9 cellular contexts compared by ENCODE assay signal in genomic region chr3:156792945-156793344, GRCh38. TPM values are rescaled to one million over a fixed set of nuclear protein-coding genes. Genes with fewer than 3 reads are reported as not detected.
DNase-seq lines count a peak whose midpoint lies in the region; ATAC-seq and TF ChIP-seq lines count a peak whose summit lies in the region.
"Had no signal": no experiment of that assay in that cellular context is flagged by ENCODE, and none has a peak within 500 bp of the region (broad histone marks: within the 10 kb centered on the region; RNA-seq: fewer than 3 reads in every experiment).

No MANE protein-coding gene starts in this region.

- H3K27ac ChIP-seq in GM23248 (peak overlapping the region; percentile 45), right lobe of liver (no peak overlapping the region), prostate gland (no peak overlapping the region), stomach (no peak overlapping the region)

- H3K36me3 Mint-ChIP-seq in T-helper 17 cell (ENCODE audit: low read depth) = no peaks in the 10 kb centered on the region

- H3K9ac ChIP-seq in GM23248 = 0 out of 2 replicates have a peak overlapping the region, but pooled peaks have one; percentile 4

- H3K4me2 ChIP-seq in GM23248 (ENCODE audit: unreplicated experiment) = no peak overlapping the region

- TF ChIP-seq POLR2A in right lobe of liver (IDR thresholded peaks at IDR 0.05) = no peak
- TF ChIP-seq POLR2A in prostate gland (IDR thresholded peaks at IDR 0.05) = no peak
- TF ChIP-seq POLR2A in stomach (IDR thresholded peaks at IDR 0.05) = no peak

- no peaks in the 10 kb centered on the region for H3K27me3 Mint-ChIP-seq in T-helper 17 cell

- H3K9me3 ChIP-seq in GM23248 (ENCODE audit: low read depth) (no peaks in the 10 kb centered on the region), T-helper 17 cell (ENCODE audit: control insufficient read depth, low read length, poor library complexity, severe bottlenecking) (no peaks in the 10 kb centered on the region), right lobe of liver (no peaks in the 10 kb centered on the region), prostate gland (no peaks in the 10 kb centered on the region), stomach (no peaks in the 10 kb centered on the region)

- TF ChIP-seq EP300 in stomach (IDR thresholded peaks at IDR 0.05) = no peak

- H3K36me3 ChIP-seq in GM23248 (ENCODE audit: low read depth) (no peaks in the 10 kb centered on the region), right lobe of liver (no peaks in the 10 kb centered on the region), prostate gland (no peaks in the 10 kb centered on the region), stomach (no peaks in the 10 kb centered on the region)

- peak overlapping the region; percentile 44 for H3K27ac Mint-ChIP-seq in T-helper 17 cell

- TF ChIP-seq CTCF in right lobe of liver (IDR thresholded peaks at IDR 0.05) (no peak), prostate gland (IDR thresholded peaks at IDR 0.05) (no peak), stomach (IDR thresholded peaks at IDR 0.05) (no peak)

- H3K79me2 ChIP-seq in GM23248 (ENCODE audit: insufficient read depth) = no peaks in the 10 kb centered on the region

- DNase-seq in DMS53 (lab: John Stamatoyannopoulos, UW) = peak; percentile 64
- DNase-seq in GM23248 = peak; percentile 42
- no peak for DNase-seq in T-helper 17 cell
- no peak for DNase-seq in right lobe of liver
- DNase-seq in prostate gland (ENCODE audit: low spot score) = no peak
- DNase-seq in stomach = no peak
- no peak for DNase-seq in NCI-H748 (lab: John Stamatoyannopoulos, UW; ENCODE audit: unreplicated experiment)
- DNase-seq: activated CD4-positive, CD25-positive, alpha-beta regulatory T cell had no signal

- H4K20me1 ChIP-seq in GM23248 (ENCODE audit: insufficient read depth) = no peaks in the 10 kb centered on the region

- 80 to 81% methylated on average over 2 of the region's 2 CpGs for WGBS in GM23248 (ENCODE audit: low coverage in 1 of 2, low lambda C conversion rate in 2 of 2, missing lambda C conversion rate in 2 of 2), 2 experiments
- WGBS in right lobe of liver (ENCODE audit: insufficient coverage, low coverage, low lambda C conversion rate, missing lambda C conversion rate) = 63% methylated on average over 2 of the region's 2 CpGs
- 89% methylated on average over 2 of the region's 2 CpGs for WGBS in prostate gland
- WGBS in stomach, 5 donors = 64 to 91% (median 81%) methylated on average over 2 of the region's 2 CpGs

- peaks cover 43% of the 10 kb centered on the region for H3F3A ChIP-seq in GM23248 (ENCODE audit: insufficient read depth)

- peak overlapping the region; percentile 62 for H2AFZ ChIP-seq in GM23248

- no peak overlapping the region for H3K4me3 ChIP-seq in GM23248
- no peak overlapping the region for H3K4me3 ChIP-seq in right lobe of liver
- no peak overlapping the region for H3K4me3 ChIP-seq in prostate gland
- no peak overlapping the region for H3K4me3 ChIP-seq in stomach

- H3K9me2 ChIP-seq in GM23248 (ENCODE audit: insufficient read depth) = no peaks in the 10 kb centered on the region

- H3K27me3 ChIP-seq in GM23248 (replicated peaks; ENCODE audit: insufficient read depth) (no peaks in the 10 kb centered on the region), right lobe of liver (no peaks in the 10 kb centered on the region), prostate gland (replicated peaks; ENCODE audit: insufficient read depth) (no peaks in the 10 kb centered on the region), stomach (no peaks in the 10 kb centered on the region)

- in situ Hi-C loops in GM23248 (cut with MboI) = no loop called here

- intact Hi-C loops in right lobe of liver (cut with DNase I) = no loop called here
- intact Hi-C loops in prostate gland (cut with DNase I) = no loop called here
- intact Hi-C loops in stomach (cut with DNase I; ENCODE audit: low total_unique reads) = no loop called here

- ATAC-seq in T-helper 17 cell (peak; percentile 56), right lobe of liver (peak; percentile 28 to 52 (median 38)), HG03025 (IDR thresholded peaks at IDR 0.05; ENCODE audit: low FRiP score, unreplicated experiment) (no peak)

- H3K4me1 ChIP-seq in GM23248 (ENCODE audit: insufficient read depth) = peaks cover 53% of the 10 kb centered on the region
- no peaks in the 10 kb centered on the region for H3K4me1 ChIP-seq in right lobe of liver
- no peaks in the 10 kb centered on the region for H3K4me1 ChIP-seq in prostate gland (replicated peaks)
- H3K4me1 ChIP-seq in stomach = peaks cover 0 to 7% (median 3%) of the 10 kb centered on the region in 4 donors

- peaks cover 22% of the 10 kb centered on the region for H3K4me1 Mint-ChIP-seq in T-helper 17 cell

- no peak overlapping the region for H3K4me3 Mint-ChIP-seq in T-helper 17 cell

RNA-seq across cellular contexts. Expression of gene LEKR1, which starts 33.2 kb away (rescaled TPM):
- 0.32 TPM in 1 of 2 replicates, not detected in the other for total RNA-seq in GM23248 (2014; rRNA removed; shearing (Covaris generic))
- polyA plus RNA-seq in GM23248 (2016; fragmentation: Nextera tagmentation; extraction: Ambion mirVana) (0.43 and 1.3 TPM in 2 replicates), stomach (under 1 TPM; 0.31 to 0.44 (median 0.33) TPM)
- total RNA-seq in T-helper 17 cell (1 to 10 TPM in 1 of 2 donors, under 1 TPM in 1; 0.75 to 2.8 TPM), right lobe of liver (1 to 10 TPM in 1 of 6 experiments, under 1 TPM in 3, not detected in 2; 0.49 to 1.4 (median 0.74) TPM), prostate gland (1 to 10 TPM; 2.2 to 4.4 TPM), stomach (1 to 10 TPM in 2 of 5 donors, not detected in 3; 2.2 to 2.6 TPM)

Comparison
In these comparisons a context has a peak if more than half of its experiments do, and no peak if none do; other contexts are left out.
1. DNase-seq: peak in DMS53 (single experiment) and GM23248 (single experiment); none in T-helper 17 cell (0 of 3), right lobe of liver (0 of 3), prostate gland (single experiment), stomach (single experiment) and NCI-H748 (single experiment).